8 cellular contexts compared by ENCODE assay signal in the genomic region with DNA sequence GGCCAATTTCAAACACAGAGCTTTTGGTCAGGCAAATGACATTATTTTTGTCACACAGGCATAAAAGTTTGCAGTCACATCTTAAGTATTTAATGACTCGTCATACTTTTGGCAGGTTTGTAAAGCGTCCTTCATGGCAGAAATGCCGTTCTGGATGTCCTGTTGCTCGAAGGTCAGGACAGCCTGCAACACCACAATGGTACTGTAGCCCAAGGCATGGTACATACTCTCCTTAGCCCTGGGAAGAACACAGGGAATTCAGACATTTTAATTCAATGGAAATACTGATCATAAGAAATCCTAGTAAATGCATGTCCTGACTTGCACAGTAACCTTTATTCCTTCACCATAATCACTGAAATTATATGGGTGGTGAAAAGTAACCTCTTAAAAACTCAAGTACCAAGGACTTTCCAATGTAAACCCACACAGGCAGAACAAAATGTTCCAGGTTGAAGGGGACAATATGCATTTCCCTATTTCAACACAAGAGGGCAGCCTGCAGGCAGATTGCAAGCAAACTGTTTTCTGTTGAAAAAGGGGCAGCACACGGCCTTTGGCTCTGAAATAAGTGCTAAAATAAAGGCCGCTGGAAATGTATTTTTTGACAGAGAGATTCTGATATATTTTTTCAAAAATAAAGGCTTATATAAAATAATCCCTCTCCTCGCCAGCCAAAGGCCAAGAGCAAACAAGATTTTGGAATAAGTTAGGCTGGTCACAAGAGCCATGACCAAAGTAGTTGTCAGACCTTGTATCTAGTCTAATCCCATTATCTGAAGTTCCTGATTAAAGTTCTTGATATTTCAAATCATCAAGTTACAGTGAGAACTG.
A peak's percentile ranks its signal among the peaks of the same experiment; 100 is the strongest.
DNase-seq lines count a peak whose midpoint lies in the region; ATAC-seq and TF ChIP-seq lines count a peak whose summit lies in the region.

No MANE protein-coding gene starts in this region.

- H3K4me1 ChIP-seq in heart left ventricle: peaks cover 0 to 12% (median 7%) of the 10 kb centered on the region in 12 donors

- H3K27ac ChIP-seq in heart left ventricle: peak overlapping the region in 3 of 12 donors; percentile 14 to 66 (median 32)

- intact Hi-C loops in heart left ventricle (cut with DNase I): loop anchor here (2.0 to 10.0 kb wide), 8 partner anchors 93 to 396 kb away; a partner anchor contains a TSS

- ATAC-seq in GM21515 (IDR thresholded peaks at IDR 0.05; ENCODE audit: unreplicated experiment) (peak; percentile 76), heart left ventricle (peak; percentile 61 to 72 (median 67))

- H3K4me3 ChIP-seq in heart left ventricle: peak overlapping the region in 1 of 12 donors; percentile 6

- TF ChIP-seq CTCF in heart left ventricle (IDR thresholded peaks at IDR 0.05): peak; percentile 82 to 97 (median 92)

- no peaks in the 10 kb centered on the region for H3K9me3 ChIP-seq in heart left ventricle

- in situ Hi-C loops in SK-MEL-5 (cut with HindIII; ENCODE audit: low pct_unique_long_range_greater_than_20kb, low sequenced_read_pairs): no loop called here

- WGBS in heart left ventricle, 4 donors: 38 to 47% (median 43%) methylated on average over 7 of the region's 7 CpGs

- peaks cover 0 to 11% (median 0%) of the 10 kb centered on the region in 9 donors for H3K36me3 ChIP-seq in heart left ventricle

- no peaks in the 10 kb centered on the region for H3K27me3 ChIP-seq in heart left ventricle

- no peak for TF ChIP-seq POLR2A in heart left ventricle (IDR thresholded peaks at IDR 0.05)

- peak; percentile 50 for DNase-seq in DMS153 (lab: John Stamatoyannopoulos, UW)
- peak; percentile 71 for DNase-seq in LHCN-M2 (ENCODE audit: low read depth)
- DNase-seq in SK-MEL-5 (ENCODE audit: low read depth, low spot score): peak; percentile 73
- DNase-seq in activated naive CD8-positive, alpha-beta T cell treated with anti-CD3 and anti-CD28 coated beads, Interleukin-2, amount 50 U/mL, for 16 hours (ENCODE audit: low read depth, low spot score): peak; percentile 29
- peak in 3 of 5 donors; percentile 34 to 60 (median 53) for DNase-seq in heart left ventricle
- peak; percentile 82 for DNase-seq in renal cortical epithelial cell (ENCODE audit: low read depth)
- DNase-seq in GOT3 (lab: John Stamatoyannopoulos, UW): no peak
